In the genomic region with DNA sequence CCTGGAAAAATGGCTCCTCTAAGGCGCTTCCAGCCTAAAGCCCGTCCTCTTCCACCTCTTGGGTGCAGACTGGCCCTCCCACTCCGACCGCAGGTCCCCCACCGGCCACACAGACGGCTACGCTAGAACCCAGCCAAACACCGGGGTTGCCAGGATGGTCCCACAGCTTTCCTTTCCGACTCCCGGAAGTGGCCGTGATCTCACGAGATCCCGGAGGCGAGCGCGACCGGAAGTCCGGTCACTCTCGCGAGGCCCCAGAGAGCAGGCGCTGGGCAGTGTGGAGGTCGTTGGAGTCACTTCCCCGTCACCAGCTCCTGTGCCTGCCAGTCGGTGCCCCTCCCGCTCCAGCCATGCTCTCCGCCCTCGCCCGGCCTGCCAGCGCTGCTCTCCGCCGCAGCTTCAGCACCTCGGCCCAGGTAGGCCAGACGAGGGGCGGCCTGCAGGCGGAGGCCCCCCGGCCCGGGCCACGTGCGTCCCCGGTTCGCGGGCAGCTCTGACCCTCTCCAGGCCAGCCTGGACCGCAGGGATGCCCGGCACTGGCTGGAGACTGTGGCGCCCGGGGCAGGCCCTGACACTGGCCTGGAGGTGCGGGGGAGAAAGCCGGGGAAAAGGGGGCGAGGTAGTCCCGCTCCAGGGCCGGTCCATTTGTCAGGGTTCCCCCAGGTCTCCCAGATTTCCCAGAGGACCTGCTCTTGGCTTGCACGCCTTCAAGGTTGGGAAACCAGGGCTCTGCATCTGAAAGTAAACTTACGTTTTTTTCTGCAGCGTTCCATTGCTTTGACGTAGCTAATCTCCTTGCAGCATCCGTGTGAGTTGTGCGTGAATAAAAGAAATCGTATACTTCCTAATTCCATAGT, we compare ENCODE assay signal across 1 cellular context.
TF ChIP-seq lines count a peak whose summit lies in the region.

A gene with protein sequence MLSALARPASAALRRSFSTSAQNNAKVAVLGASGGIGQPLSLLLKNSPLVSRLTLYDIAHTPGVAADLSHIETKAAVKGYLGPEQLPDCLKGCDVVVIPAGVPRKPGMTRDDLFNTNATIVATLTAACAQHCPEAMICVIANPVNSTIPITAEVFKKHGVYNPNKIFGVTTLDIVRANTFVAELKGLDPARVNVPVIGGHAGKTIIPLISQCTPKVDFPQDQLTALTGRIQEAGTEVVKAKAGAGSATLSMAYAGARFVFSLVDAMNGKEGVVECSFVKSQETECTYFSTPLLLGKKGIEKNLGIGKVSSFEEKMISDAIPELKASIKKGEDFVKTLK (plus strand): TSS at position 296 of the 857 bp plus-strand sequence. CDS start 55 bp downstream, at position 351.
A gene with protein sequence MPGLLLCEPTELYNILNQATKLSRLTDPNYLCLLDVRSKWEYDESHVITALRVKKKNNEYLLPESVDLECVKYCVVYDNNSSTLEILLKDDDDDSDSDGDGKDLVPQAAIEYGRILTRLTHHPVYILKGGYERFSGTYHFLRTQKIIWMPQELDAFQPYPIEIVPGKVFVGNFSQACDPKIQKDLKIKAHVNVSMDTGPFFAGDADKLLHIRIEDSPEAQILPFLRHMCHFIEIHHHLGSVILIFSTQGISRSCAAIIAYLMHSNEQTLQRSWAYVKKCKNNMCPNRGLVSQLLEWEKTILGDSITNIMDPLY (minus strand): TSS at position 190 of the 857 bp plus-strand sequence. CDS start 17,477 bp downstream, outside the sequence.

TF ChIP-seq in HepG2, 621 proteins besides CTCF, POLR2A, EP300 and RAD21 (continued from another document and continues in another):
- TF ChIP-seq, protein P1, sequence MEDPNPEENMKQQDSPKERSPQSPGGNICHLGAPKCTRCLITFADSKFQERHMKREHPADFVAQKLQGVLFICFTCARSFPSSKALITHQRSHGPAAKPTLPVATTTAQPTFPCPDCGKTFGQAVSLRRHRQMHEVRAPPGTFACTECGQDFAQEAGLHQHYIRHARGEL (CRISPR knock-in tag; IDR thresholded peaks at IDR 0.05): no peak; the same call in 1 of the 2 replicates
- TF ChIP-seq RNF2 (conservative IDR thresholded peaks at IDR 0.05; ENCODE audit: low read depth) (0 out of 2 replicates have a peak, but pooled peaks have one; percentile 39), MATR3 (CRISPR knock-in tag; IDR thresholded peaks at IDR 0.05) (no peak), ZNF44 (CRISPR knock-in tag; IDR thresholded peaks at IDR 0.05) (peak; percentile 18; the same call in 1 of the 2 replicates), JDP2 (CRISPR knock-in tag; IDR thresholded peaks at IDR 0.05; ENCODE audit: borderline replicate concordance) (no peak), CENPT (CRISPR knock-in tag; IDR thresholded peaks at IDR 0.05; ENCODE audit: low read depth) (no peak), FOXP1 (IDR thresholded peaks at IDR 0.05) (no peak), FOXP1 (CRISPR knock-in tag; IDR thresholded peaks at IDR 0.05) (no peak), ZNF569 (CRISPR knock-in tag; IDR thresholded peaks at IDR 0.05; ENCODE audit: borderline replicate concordance) (no peak), ARHGAP35 (CRISPR knock-in tag; IDR thresholded peaks at IDR 0.05; ENCODE audit: borderline replicate concordance) (no peak), MXD4 (CRISPR knock-in tag; IDR thresholded peaks at IDR 0.05) (peak; percentile 98), ZNF615 (CRISPR knock-in tag; IDR thresholded peaks at IDR 0.05; ENCODE audit: borderline replicate concordance) (0 out of 2 replicates have a peak, but pooled peaks have one; percentile 82), TBL1XR1 (IDR thresholded peaks at IDR 0.05; ENCODE audit: borderline replicate concordance, low read length, partially characterized antibody) (no peak), ZNF496 (CRISPR knock-in tag; IDR thresholded peaks at IDR 0.05; ENCODE audit: insufficient replicate concordance) (no peak), SPEN (CRISPR knock-in tag; IDR thresholded peaks at IDR 0.05; ENCODE audit: low read depth) (peak; percentile 98)
- TF ChIP-seq, protein P2, sequence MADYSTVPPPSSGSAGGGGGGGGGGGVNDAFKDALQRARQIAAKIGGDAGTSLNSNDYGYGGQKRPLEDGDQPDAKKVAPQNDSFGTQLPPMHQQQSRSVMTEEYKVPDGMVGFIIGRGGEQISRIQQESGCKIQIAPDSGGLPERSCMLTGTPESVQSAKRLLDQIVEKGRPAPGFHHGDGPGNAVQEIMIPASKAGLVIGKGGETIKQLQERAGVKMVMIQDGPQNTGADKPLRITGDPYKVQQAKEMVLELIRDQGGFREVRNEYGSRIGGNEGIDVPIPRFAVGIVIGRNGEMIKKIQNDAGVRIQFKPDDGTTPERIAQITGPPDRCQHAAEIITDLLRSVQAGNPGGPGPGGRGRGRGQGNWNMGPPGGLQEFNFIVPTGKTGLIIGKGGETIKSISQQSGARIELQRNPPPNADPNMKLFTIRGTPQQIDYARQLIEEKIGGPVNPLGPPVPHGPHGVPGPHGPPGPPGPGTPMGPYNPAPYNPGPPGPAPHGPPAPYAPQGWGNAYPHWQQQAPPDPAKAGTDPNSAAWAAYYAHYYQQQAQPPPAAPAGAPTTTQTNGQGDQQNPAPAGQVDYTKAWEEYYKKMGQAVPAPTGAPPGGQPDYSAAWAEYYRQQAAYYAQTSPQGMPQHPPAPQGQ (CRISPR knock-in tag; IDR thresholded peaks at IDR 0.05; ENCODE audit: borderline replicate concordance): no peak
- TF ChIP-seq, protein P3, sequence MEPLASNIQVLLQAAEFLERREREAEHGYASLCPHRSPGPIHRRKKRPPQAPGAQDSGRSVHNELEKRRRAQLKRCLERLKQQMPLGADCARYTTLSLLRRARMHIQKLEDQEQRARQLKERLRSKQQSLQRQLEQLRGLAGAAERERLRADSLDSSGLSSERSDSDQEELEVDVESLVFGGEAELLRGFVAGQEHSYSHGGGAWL (CRISPR knock-in tag; IDR thresholded peaks at IDR 0.05): peak; percentile 94
- TF ChIP-seq, protein P4, sequence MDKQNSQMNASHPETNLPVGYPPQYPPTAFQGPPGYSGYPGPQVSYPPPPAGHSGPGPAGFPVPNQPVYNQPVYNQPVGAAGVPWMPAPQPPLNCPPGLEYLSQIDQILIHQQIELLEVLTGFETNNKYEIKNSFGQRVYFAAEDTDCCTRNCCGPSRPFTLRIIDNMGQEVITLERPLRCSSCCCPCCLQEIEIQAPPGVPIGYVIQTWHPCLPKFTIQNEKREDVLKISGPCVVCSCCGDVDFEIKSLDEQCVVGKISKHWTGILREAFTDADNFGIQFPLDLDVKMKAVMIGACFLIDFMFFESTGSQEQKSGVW (CRISPR knock-in tag; IDR thresholded peaks at IDR 0.05; ENCODE audit: borderline replicate concordance): no peak
- TF ChIP-seq, protein P5, sequence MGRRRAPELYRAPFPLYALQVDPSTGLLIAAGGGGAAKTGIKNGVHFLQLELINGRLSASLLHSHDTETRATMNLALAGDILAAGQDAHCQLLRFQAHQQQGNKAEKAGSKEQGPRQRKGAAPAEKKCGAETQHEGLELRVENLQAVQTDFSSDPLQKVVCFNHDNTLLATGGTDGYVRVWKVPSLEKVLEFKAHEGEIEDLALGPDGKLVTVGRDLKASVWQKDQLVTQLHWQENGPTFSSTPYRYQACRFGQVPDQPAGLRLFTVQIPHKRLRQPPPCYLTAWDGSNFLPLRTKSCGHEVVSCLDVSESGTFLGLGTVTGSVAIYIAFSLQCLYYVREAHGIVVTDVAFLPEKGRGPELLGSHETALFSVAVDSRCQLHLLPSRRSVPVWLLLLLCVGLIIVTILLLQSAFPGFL (CRISPR knock-in tag; IDR thresholded peaks at IDR 0.05): no peak; the same call in 1 of the 2 replicates
- TF ChIP-seq, protein P6, sequence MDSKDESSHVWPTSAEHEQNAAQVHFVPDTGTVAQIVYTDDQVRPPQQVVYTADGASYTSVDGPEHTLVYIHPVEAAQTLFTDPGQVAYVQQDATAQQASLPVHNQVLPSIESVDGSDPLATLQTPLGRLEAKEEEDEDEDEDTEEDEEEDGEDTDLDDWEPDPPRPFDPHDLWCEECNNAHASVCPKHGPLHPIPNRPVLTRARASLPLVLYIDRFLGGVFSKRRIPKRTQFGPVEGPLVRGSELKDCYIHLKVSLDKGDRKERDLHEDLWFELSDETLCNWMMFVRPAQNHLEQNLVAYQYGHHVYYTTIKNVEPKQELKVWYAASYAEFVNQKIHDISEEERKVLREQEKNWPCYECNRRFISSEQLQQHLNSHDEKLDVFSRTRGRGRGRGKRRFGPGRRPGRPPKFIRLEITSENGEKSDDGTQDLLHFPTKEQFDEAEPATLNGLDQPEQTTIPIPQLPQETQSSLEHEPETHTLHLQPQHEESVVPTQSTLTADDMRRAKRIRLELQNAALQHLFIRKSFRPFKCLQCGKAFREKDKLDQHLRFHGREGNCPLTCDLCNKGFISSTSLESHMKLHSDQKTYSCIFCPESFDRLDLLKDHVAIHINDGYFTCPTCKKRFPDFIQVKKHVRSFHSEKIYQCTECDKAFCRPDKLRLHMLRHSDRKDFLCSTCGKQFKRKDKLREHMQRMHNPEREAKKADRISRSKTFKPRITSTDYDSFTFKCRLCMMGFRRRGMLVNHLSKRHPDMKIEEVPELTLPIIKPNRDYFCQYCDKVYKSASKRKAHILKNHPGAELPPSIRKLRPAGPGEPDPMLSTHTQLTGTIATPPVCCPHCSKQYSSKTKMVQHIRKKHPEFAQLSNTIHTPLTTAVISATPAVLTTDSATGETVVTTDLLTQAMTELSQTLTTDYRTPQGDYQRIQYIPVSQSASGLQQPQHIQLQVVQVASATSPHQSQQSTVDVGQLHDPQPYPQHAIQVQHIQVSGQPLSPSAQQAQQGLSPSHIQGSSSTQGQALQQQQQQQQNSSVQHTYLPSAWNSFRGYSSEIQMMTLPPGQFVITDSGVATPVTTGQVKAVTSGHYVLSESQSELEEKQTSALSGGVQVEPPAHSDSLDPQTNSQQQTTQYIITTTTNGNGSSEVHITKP (CRISPR knock-in tag; IDR thresholded peaks at IDR 0.05; ENCODE audit: low read depth): no peak
- TF ChIP-seq, protein P7, sequence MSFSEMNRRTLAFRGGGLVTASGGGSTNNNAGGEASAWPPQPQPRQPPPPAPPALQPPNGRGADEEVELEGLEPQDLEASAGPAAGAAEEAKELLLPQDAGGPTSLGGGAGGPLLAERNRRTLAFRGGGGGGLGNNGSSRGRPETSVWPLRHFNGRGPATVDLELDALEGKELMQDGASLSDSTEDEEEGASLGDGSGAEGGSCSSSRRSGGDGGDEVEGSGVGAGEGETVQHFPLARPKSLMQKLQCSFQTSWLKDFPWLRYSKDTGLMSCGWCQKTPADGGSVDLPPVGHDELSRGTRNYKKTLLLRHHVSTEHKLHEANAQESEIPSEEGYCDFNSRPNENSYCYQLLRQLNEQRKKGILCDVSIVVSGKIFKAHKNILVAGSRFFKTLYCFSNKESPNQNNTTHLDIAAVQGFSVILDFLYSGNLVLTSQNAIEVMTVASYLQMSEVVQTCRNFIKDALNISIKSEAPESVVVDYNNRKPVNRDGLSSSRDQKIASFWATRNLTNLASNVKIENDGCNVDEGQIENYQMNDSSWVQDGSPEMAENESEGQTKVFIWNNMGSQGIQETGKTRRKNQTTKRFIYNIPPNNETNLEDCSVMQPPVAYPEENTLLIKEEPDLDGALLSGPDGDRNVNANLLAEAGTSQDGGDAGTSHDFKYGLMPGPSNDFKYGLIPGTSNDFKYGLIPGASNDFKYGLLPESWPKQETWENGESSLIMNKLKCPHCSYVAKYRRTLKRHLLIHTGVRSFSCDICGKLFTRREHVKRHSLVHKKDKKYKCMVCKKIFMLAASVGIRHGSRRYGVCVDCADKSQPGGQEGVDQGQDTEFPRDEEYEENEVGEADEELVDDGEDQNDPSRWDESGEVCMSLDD (CRISPR knock-in tag; IDR thresholded peaks at IDR 0.05; ENCODE audit: borderline replicate concordance): no peak
- TF ChIP-seq, protein P8, sequence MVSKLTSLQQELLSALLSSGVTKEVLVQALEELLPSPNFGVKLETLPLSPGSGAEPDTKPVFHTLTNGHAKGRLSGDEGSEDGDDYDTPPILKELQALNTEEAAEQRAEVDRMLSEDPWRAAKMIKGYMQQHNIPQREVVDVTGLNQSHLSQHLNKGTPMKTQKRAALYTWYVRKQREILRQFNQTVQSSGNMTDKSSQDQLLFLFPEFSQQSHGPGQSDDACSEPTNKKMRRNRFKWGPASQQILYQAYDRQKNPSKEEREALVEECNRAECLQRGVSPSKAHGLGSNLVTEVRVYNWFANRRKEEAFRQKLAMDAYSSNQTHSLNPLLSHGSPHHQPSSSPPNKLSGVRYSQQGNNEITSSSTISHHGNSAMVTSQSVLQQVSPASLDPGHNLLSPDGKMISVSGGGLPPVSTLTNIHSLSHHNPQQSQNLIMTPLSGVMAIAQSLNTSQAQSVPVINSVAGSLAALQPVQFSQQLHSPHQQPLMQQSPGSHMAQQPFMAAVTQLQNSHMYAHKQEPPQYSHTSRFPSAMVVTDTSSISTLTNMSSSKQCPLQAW (CRISPR knock-in tag; IDR thresholded peaks at IDR 0.05): peak; percentile 78
- TF ChIP-seq, protein P9, sequence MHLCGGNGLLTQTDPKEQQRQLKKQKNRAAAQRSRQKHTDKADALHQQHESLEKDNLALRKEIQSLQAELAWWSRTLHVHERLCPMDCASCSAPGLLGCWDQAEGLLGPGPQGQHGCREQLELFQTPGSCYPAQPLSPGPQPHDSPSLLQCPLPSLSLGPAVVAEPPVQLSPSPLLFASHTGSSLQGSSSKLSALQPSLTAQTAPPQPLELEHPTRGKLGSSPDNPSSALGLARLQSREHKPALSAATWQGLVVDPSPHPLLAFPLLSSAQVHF (CRISPR knock-in tag; IDR thresholded peaks at IDR 0.05): no peak
- TF ChIP-seq, protein P10, sequence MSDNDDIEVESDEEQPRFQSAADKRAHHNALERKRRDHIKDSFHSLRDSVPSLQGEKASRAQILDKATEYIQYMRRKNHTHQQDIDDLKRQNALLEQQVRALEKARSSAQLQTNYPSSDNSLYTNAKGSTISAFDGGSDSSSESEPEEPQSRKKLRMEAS (IDR thresholded peaks at IDR 0.05): peak; percentile 96
- TF ChIP-seq, protein P11, sequence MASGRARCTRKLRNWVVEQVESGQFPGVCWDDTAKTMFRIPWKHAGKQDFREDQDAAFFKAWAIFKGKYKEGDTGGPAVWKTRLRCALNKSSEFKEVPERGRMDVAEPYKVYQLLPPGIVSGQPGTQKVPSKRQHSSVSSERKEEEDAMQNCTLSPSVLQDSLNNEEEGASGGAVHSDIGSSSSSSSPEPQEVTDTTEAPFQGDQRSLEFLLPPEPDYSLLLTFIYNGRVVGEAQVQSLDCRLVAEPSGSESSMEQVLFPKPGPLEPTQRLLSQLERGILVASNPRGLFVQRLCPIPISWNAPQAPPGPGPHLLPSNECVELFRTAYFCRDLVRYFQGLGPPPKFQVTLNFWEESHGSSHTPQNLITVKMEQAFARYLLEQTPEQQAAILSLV (CRISPR knock-in tag; IDR thresholded peaks at IDR 0.05; ENCODE audit: borderline replicate concordance): peak; percentile 77; the same call in 1 of the 2 replicates
- TF ChIP-seq, protein P12, sequence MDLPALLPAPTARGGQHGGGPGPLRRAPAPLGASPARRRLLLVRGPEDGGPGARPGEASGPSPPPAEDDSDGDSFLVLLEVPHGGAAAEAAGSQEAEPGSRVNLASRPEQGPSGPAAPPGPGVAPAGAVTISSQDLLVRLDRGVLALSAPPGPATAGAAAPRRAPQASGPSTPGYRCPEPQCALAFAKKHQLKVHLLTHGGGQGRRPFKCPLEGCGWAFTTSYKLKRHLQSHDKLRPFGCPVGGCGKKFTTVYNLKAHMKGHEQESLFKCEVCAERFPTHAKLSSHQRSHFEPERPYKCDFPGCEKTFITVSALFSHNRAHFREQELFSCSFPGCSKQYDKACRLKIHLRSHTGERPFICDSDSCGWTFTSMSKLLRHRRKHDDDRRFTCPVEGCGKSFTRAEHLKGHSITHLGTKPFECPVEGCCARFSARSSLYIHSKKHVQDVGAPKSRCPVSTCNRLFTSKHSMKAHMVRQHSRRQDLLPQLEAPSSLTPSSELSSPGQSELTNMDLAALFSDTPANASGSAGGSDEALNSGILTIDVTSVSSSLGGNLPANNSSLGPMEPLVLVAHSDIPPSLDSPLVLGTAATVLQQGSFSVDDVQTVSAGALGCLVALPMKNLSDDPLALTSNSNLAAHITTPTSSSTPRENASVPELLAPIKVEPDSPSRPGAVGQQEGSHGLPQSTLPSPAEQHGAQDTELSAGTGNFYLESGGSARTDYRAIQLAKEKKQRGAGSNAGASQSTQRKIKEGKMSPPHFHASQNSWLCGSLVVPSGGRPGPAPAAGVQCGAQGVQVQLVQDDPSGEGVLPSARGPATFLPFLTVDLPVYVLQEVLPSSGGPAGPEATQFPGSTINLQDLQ (CRISPR knock-in tag; IDR thresholded peaks at IDR 0.05): no peak
